ENCODE assay signal across 2 cellular contexts in the genomic region with DNA sequence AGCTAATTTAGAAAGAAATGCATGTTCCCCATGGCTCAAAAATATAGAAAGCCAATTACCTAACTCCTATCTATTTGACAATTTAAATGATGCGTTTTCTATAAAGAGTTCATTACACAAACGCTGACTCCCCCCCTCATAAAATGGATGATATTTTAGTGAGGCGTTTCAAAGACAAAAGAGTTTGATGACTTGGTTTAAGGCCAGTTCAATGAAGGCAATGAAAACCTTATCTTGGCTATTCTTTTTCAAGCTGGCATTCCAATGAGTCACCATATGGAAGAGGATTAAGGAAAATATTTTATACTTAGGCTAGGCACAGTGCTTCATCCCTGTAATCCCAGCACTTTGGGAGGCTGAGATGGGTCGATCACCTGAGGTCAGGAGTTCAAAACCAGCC.
TF ChIP-seq lines count a peak whose summit lies in the region.

No MANE protein-coding gene starts in this region.

TF ChIP-seq in SK-N-SH, 30 proteins besides CTCF, POLR2A, EP300 and RAD21 (continues in another document):
- TF ChIP-seq, protein P1, sequence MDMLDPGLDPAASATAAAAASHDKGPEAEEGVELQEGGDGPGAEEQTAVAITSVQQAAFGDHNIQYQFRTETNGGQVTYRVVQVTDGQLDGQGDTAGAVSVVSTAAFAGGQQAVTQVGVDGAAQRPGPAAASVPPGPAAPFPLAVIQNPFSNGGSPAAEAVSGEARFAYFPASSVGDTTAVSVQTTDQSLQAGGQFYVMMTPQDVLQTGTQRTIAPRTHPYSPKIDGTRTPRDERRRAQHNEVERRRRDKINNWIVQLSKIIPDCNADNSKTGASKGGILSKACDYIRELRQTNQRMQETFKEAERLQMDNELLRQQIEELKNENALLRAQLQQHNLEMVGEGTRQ (IDR thresholded peaks at IDR 0.05; ENCODE audit: borderline replicate concordance, low read depth, low read length) = no peak
- TF ChIP-seq TEAD4 (IDR thresholded peaks at IDR 0.05; ENCODE audit: borderline replicate concordance, insufficient read depth) (peak; percentile 11; the same call in 1 of the 2 replicates), RXRA (IDR thresholded peaks at IDR 0.05; ENCODE audit: borderline replicate concordance, low read depth) (peak; percentile 18; the same call in 1 of the 2 replicates), FOXJ3 (CRISPR knock-in tag; IDR thresholded peaks at IDR 0.05) (no peak), MXI1 (IDR thresholded peaks at IDR 0.05; ENCODE audit: low read depth, low read length) (no peak), GABPA (IDR thresholded peaks at IDR 0.05; ENCODE audit: low read depth) (no peak), NRF1 (IDR thresholded peaks at IDR 0.05; ENCODE audit: low read depth, low read length) (no peak), POLR2AphosphoS5 (IDR thresholded peaks at IDR 0.05; ENCODE audit: low read depth, low read length) (no peak), TCF12 (IDR thresholded peaks at IDR 0.05) (peak; percentile 60), GATA2 (CRISPR knock-in tag; IDR thresholded peaks at IDR 0.05) (no peak), NFIC (IDR thresholded peaks at IDR 0.05; ENCODE audit: borderline replicate concordance) (peak; percentile 54; the same call in 1 of the 2 replicates), YY1 (IDR thresholded peaks at IDR 0.05; ENCODE audit: low read depth) (no peak), SMC3 (IDR thresholded peaks at IDR 0.05; ENCODE audit: low read depth, low read length) (no peak), TAF1 (IDR thresholded peaks at IDR 0.05; ENCODE audit: borderline replicate concordance, low read depth, low read length) (no peak), SIN3A (IDR thresholded peaks at IDR 0.05; ENCODE audit: borderline replicate concordance, low read depth, low read length) (no peak), JUND (IDR thresholded peaks at IDR 0.05) (peak; percentile 59)
- TF ChIP-seq, protein P2, sequence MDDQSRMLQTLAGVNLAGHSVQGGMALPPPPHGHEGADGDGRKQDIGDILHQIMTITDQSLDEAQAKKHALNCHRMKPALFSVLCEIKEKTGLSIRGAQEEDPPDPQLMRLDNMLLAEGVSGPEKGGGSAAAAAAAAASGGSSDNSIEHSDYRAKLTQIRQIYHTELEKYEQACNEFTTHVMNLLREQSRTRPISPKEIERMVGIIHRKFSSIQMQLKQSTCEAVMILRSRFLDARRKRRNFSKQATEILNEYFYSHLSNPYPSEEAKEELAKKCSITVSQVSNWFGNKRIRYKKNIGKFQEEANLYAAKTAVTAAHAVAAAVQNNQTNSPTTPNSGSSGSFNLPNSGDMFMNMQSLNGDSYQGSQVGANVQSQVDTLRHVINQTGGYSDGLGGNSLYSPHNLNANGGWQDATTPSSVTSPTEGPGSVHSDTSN (IDR thresholded peaks at IDR 0.05) = peak; percentile 51
- TF ChIP-seq, protein P3, sequence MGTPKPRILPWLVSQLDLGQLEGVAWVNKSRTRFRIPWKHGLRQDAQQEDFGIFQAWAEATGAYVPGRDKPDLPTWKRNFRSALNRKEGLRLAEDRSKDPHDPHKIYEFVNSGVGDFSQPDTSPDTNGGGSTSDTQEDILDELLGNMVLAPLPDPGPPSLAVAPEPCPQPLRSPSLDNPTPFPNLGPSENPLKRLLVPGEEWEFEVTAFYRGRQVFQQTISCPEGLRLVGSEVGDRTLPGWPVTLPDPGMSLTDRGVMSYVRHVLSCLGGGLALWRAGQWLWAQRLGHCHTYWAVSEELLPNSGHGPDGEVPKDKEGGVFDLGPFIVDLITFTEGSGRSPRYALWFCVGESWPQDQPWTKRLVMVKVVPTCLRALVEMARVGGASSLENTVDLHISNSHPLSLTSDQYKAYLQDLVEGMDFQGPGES (IDR thresholded peaks at IDR 0.05; ENCODE audit: low read depth, low read length) = no peak
- TF ChIP-seq, protein P4, sequence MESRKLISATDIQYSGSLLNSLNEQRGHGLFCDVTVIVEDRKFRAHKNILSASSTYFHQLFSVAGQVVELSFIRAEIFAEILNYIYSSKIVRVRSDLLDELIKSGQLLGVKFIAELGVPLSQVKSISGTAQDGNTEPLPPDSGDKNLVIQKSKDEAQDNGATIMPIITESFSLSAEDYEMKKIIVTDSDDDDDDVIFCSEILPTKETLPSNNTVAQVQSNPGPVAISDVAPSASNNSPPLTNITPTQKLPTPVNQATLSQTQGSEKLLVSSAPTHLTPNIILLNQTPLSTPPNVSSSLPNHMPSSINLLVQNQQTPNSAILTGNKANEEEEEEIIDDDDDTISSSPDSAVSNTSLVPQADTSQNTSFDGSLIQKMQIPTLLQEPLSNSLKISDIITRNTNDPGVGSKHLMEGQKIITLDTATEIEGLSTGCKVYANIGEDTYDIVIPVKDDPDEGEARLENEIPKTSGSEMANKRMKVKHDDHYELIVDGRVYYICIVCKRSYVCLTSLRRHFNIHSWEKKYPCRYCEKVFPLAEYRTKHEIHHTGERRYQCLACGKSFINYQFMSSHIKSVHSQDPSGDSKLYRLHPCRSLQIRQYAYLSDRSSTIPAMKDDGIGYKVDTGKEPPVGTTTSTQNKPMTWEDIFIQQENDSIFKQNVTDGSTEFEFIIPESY (IDR thresholded peaks at IDR 0.05; ENCODE audit: borderline replicate concordance, low read depth) = no peak
- TF ChIP-seq, protein P5, sequence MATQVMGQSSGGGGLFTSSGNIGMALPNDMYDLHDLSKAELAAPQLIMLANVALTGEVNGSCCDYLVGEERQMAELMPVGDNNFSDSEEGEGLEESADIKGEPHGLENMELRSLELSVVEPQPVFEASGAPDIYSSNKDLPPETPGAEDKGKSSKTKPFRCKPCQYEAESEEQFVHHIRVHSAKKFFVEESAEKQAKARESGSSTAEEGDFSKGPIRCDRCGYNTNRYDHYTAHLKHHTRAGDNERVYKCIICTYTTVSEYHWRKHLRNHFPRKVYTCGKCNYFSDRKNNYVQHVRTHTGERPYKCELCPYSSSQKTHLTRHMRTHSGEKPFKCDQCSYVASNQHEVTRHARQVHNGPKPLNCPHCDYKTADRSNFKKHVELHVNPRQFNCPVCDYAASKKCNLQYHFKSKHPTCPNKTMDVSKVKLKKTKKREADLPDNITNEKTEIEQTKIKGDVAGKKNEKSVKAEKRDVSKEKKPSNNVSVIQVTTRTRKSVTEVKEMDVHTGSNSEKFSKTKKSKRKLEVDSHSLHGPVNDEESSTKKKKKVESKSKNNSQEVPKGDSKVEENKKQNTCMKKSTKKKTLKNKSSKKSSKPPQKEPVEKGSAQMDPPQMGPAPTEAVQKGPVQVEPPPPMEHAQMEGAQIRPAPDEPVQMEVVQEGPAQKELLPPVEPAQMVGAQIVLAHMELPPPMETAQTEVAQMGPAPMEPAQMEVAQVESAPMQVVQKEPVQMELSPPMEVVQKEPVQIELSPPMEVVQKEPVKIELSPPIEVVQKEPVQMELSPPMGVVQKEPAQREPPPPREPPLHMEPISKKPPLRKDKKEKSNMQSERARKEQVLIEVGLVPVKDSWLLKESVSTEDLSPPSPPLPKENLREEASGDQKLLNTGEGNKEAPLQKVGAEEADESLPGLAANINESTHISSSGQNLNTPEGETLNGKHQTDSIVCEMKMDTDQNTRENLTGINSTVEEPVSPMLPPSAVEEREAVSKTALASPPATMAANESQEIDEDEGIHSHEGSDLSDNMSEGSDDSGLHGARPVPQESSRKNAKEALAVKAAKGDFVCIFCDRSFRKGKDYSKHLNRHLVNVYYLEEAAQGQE (IDR thresholded peaks at IDR 0.05; ENCODE audit: low read depth, low read length) = no peak
- TF ChIP-seq, protein P6, sequence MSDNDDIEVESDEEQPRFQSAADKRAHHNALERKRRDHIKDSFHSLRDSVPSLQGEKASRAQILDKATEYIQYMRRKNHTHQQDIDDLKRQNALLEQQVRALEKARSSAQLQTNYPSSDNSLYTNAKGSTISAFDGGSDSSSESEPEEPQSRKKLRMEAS (IDR thresholded peaks at IDR 0.05; ENCODE audit: low read depth) = no peak

TF ChIP-seq in SK-N-SH treated with all-trans-retinoic acid at 6 μM for 48 hours, 23 proteins besides CTCF, POLR2A, EP300 and RAD21:
- TF ChIP-seq, protein P7, sequence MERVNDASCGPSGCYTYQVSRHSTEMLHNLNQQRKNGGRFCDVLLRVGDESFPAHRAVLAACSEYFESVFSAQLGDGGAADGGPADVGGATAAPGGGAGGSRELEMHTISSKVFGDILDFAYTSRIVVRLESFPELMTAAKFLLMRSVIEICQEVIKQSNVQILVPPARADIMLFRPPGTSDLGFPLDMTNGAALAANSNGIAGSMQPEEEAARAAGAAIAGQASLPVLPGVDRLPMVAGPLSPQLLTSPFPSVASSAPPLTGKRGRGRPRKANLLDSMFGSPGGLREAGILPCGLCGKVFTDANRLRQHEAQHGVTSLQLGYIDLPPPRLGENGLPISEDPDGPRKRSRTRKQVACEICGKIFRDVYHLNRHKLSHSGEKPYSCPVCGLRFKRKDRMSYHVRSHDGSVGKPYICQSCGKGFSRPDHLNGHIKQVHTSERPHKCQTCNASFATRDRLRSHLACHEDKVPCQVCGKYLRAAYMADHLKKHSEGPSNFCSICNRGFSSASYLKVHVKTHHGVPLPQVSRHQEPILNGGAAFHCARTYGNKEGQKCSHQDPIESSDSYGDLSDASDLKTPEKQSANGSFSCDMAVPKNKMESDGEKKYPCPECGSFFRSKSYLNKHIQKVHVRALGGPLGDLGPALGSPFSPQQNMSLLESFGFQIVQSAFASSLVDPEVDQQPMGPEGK (CRISPR knock-in tag; IDR thresholded peaks at IDR 0.05; ENCODE audit: borderline replicate concordance) = no peak
- TF ChIP-seq RARB (CRISPR knock-in tag; IDR thresholded peaks at IDR 0.05) (no peak), ARNTL (CRISPR knock-in tag; IDR thresholded peaks at IDR 0.05; ENCODE audit: borderline replicate concordance, low read depth) (no peak), TOX (CRISPR knock-in tag; IDR thresholded peaks at IDR 0.05; ENCODE audit: borderline replicate concordance) (no peak), PPARA (CRISPR knock-in tag; IDR thresholded peaks at IDR 0.05; ENCODE audit: borderline replicate concordance) (no peak), OSR1 (CRISPR knock-in tag; IDR thresholded peaks at IDR 0.05) (no peak), ISL1 (CRISPR knock-in tag; IDR thresholded peaks at IDR 0.05) (no peak), ZC3H10 (CRISPR knock-in tag; IDR thresholded peaks at IDR 0.05) (no peak), TCF4 (CRISPR knock-in tag; IDR thresholded peaks at IDR 0.05; ENCODE audit: borderline replicate concordance) (no peak), ZNF70 (CRISPR knock-in tag; IDR thresholded peaks at IDR 0.05) (no peak), ESRRG (CRISPR knock-in tag; IDR thresholded peaks at IDR 0.05) (no peak), ZFP3 (CRISPR knock-in tag; IDR thresholded peaks at IDR 0.05) (no peak), ZFP30 (CRISPR knock-in tag; IDR thresholded peaks at IDR 0.05) (no peak), BACH2 (CRISPR knock-in tag; IDR thresholded peaks at IDR 0.05; ENCODE audit: borderline replicate concordance) (no peak), ZNF565 (CRISPR knock-in tag; conservative IDR thresholded peaks at IDR 0.05; ENCODE audit: low read depth) (no peak)
- TF ChIP-seq, protein P8, sequence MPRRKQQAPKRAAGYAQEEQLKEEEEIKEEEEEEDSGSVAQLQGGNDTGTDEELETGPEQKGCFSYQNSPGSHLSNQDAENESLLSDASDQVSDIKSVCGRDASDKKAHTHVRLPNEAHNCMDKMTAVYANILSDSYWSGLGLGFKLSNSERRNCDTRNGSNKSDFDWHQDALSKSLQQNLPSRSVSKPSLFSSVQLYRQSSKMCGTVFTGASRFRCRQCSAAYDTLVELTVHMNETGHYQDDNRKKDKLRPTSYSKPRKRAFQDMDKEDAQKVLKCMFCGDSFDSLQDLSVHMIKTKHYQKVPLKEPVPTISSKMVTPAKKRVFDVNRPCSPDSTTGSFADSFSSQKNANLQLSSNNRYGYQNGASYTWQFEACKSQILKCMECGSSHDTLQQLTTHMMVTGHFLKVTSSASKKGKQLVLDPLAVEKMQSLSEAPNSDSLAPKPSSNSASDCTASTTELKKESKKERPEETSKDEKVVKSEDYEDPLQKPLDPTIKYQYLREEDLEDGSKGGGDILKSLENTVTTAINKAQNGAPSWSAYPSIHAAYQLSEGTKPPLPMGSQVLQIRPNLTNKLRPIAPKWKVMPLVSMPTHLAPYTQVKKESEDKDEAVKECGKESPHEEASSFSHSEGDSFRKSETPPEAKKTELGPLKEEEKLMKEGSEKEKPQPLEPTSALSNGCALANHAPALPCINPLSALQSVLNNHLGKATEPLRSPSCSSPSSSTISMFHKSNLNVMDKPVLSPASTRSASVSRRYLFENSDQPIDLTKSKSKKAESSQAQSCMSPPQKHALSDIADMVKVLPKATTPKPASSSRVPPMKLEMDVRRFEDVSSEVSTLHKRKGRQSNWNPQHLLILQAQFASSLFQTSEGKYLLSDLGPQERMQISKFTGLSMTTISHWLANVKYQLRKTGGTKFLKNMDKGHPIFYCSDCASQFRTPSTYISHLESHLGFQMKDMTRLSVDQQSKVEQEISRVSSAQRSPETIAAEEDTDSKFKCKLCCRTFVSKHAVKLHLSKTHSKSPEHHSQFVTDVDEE (CRISPR knock-in tag; IDR thresholded peaks at IDR 0.05) = no peak
- TF ChIP-seq, protein P9, sequence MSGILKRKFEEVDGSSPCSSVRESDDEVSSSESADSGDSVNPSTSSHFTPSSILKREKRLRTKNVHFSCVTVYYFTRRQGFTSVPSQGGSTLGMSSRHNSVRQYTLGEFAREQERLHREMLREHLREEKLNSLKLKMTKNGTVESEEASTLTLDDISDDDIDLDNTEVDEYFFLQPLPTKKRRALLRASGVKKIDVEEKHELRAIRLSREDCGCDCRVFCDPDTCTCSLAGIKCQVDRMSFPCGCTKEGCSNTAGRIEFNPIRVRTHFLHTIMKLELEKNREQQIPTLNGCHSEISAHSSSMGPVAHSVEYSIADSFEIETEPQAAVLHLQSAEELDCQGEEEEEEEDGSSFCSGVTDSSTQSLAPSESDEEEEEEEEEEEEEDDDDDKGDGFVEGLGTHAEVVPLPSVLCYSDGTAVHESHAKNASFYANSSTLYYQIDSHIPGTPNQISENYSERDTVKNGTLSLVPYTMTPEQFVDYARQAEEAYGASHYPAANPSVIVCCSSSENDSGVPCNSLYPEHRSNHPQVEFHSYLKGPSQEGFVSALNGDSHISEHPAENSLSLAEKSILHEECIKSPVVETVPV (CRISPR knock-in tag; IDR thresholded peaks at IDR 0.05) = no peak
- TF ChIP-seq, protein P10, sequence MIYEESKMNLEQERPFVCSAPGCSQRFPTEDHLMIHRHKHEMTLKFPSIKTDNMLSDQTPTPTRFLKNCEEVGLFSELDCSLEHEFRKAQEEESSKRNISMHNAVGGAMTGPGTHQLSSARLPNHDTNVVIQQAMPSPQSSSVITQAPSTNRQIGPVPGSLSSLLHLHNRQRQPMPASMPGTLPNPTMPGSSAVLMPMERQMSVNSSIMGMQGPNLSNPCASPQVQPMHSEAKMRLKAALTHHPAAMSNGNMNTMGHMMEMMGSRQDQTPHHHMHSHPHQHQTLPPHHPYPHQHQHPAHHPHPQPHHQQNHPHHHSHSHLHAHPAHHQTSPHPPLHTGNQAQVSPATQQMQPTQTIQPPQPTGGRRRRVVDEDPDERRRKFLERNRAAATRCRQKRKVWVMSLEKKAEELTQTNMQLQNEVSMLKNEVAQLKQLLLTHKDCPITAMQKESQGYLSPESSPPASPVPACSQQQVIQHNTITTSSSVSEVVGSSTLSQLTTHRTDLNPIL (CRISPR knock-in tag; IDR thresholded peaks at IDR 0.05; ENCODE audit: low read depth) = no peak
